In the genomic region with DNA sequence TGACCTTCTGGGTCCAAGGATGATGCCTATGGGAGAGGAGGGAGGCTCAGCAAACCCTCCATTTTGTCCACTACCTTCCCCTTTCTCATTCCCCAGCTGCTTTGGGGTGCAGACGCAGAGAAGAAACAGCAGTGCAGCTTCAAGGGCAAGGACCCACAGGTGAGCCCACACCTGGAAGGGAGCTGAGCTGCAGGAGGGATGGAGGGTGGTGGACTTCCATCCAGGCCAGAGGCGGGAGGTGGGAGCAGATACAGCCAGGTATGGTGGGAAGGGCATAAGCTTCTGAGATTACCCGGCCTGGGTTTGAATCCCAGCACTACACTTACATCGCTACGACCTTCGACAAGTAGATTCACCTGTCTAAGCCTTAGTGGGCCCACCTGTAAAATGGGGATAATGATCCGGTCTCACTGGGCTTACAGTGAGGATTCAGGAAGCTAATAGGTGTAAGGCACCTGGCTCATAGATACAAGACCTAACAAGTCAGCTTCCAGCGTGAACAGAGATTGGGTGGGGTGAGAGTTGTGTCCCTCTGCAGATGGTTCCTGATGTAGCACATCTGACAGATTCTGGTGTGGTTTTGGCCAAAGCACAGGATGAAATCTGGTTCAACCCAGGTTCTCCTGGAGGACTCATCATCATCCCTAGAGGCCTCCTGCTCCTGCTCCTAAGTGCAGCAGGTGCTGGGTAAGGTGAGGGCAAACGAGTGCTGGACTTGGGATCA, we compare ENCODE assay signal across 24 cellular contexts. TPM values are rescaled to one million over a fixed set of nuclear protein-coding genes. Genes with fewer than 3 reads are reported as not detected.
DNase-seq lines count a peak whose midpoint lies in the region; ATAC-seq and TF ChIP-seq lines count a peak whose summit lies in the region.
"Had no signal": no experiment of that assay in that cellular context is flagged by ENCODE, and none has a peak within 500 bp of the region (broad histone marks: within the 10 kb centered on the region; RNA-seq: fewer than 3 reads in every experiment).

No MANE protein-coding gene starts in this region.

- H3K4me3 ChIP-seq in mammary epithelial cell (replicated peaks in 1 of 3; ENCODE audit: insufficient read depth in 1 of 3, low read depth in 2 of 3, low read length in 3 of 3) (no peak overlapping the region), breast epithelium (no peak overlapping the region), neuronal stem cell (ENCODE audit: low read length in 2 of 2) (no peak overlapping the region)
- H3K4me3 ChIP-seq: GM23248, SJCRH30 had no signal

- H2BK5ac ChIP-seq in neuronal stem cell (ENCODE audit: low read length), result no peak overlapping the region

- in situ Hi-C loops in mammary epithelial cell (cut with MboI; ENCODE audit: low sequenced_read_pairs in 2 of 2), result loop anchor here in 1 of 2 donors (5.0 kb wide), 1 partner anchor 56 kb away; no protein-coding TSS in a partner anchor

- H3K14ac ChIP-seq in neuronal stem cell (ENCODE audit: low read length), result no peak overlapping the region

- H3K9me3 ChIP-seq in mammary epithelial cell (replicated peaks; ENCODE audit: insufficient read depth, low read length), result no peaks in the 10 kb centered on the region
- no peaks in the 10 kb centered on the region for H3K9me3 ChIP-seq in breast epithelium
- H3K9me3 ChIP-seq in neuronal stem cell (replicated peaks in 1 of 2; ENCODE audit: control insufficient read depth in 2 of 2, insufficient read depth in 1 of 2, low read depth in 1 of 2, low read length in 2 of 2), result no peaks in the 10 kb centered on the region
- H3K9me3 ChIP-seq: Caco-2, SJCRH30 had no signal

- H4K8ac ChIP-seq in neuronal stem cell (ENCODE audit: low read depth, low read length), result no peak overlapping the region

- ATAC-seq in HG03520 (IDR thresholded peaks at IDR 0.05; ENCODE audit: unreplicated experiment) (no peak), GM18909 (IDR thresholded peaks at IDR 0.05; ENCODE audit: poor library complexity, unreplicated experiment) (no peak), HG03280 (IDR thresholded peaks at IDR 0.05; ENCODE audit: unreplicated experiment) (no peak)
- ATAC-seq: HepG2, PC-3 had no signal

- DNase-seq in mammary epithelial cell (peak; percentile 60), breast epithelium (ENCODE audit: low spot score in 2 of 2) (no peak), epithelial cell of prostate (ENCODE audit: low read depth, low spot score) (no peak), neuronal stem cell (ENCODE audit: low spot score) (no peak), hepatic stellate cell (ENCODE audit: low spot score) (no peak)
- DNase-seq: Caco-2; CD4-positive, CD25-positive, alpha-beta regulatory T cell; DMS153; GDM1; GM23248; HCEC 1CT; NCI-H1417 treated with DMSO at 0.1 percent for 48 hours; NCI-H187 treated with DMSO at 0.1 percent for 48 hours; NCI-H2227 treated with DMSO at 0.1 percent for 48 hours; NCI-H524; PC-3; SJCRH30 had no signal

- TF ChIP-seq CTCF in mammary epithelial cell (conservative IDR thresholded peaks at IDR 0.05 in 1 of 2, IDR thresholded peaks at IDR 0.05 in 1 of 2; ENCODE audit: extremely low read depth in 1 of 2, insufficient read depth in 1 of 2, low read depth in 1 of 2, low read length in 2 of 2) (no peak), breast epithelium (IDR thresholded peaks at IDR 0.05) (no peak)

- H3K27me3 ChIP-seq in mammary epithelial cell (ENCODE audit: insufficient read depth, low read length) (no peaks in the 10 kb centered on the region), breast epithelium (no peaks in the 10 kb centered on the region), neuronal stem cell (ENCODE audit: control insufficient read depth in 3 of 3, insufficient read depth in 3 of 3, low read depth in 1 of 3, low read length in 3 of 3) (no peaks in the 10 kb centered on the region)
- H3K27me3 ChIP-seq: SJCRH30 had no signal

- no peak overlapping the region for H2BK12ac ChIP-seq in neuronal stem cell (ENCODE audit: low read length)

- no peak overlapping the region for H2BK15ac ChIP-seq in neuronal stem cell (ENCODE audit: low read length)

- no peak overlapping the region for H3K4ac ChIP-seq in neuronal stem cell (ENCODE audit: low read length)

- no peak overlapping the region for H3K27ac ChIP-seq in mammary epithelial cell (ENCODE audit: insufficient read depth, low read depth, low read length)
- no peak overlapping the region for H3K27ac ChIP-seq in breast epithelium
- H3K27ac ChIP-seq in epithelial cell of prostate, result peak overlapping the region; percentile 99
- no peak overlapping the region for H3K27ac ChIP-seq in neuronal stem cell (replicated peaks; ENCODE audit: low read length)
- H3K27ac ChIP-seq: 22Rv1, GM23248, KMS-11, SJCRH30 had no signal

- H3K4me2 ChIP-seq in mammary epithelial cell (ENCODE audit: insufficient read depth, low read depth, low read length) (no peak overlapping the region), neuronal stem cell (ENCODE audit: insufficient read depth, low read length, poor library complexity, severe bottlenecking) (no peak overlapping the region)
- H3K4me2 ChIP-seq: KMS-11 had no signal

- dilution Hi-C loops in mammary epithelial cell (cut with HindIII; ENCODE audit: low sequenced_read_pairs), result loop anchor here (5.0 kb wide), 3 partner anchors 74 to 466 kb away; a partner anchor contains a TSS

- H3K79me2 ChIP-seq in mammary epithelial cell (ENCODE audit: insufficient read depth, low read length), result peaks cover 79% of the 10 kb centered on the region

- no peak overlapping the region for H4K91ac ChIP-seq in neuronal stem cell (ENCODE audit: low read depth, low read length, poor library complexity)

- no peak overlapping the region for H2BK120ac ChIP-seq in neuronal stem cell (ENCODE audit: low read depth, low read length)

- peaks cover 3% of the 10 kb centered on the region for H3K79me1 ChIP-seq in neuronal stem cell (ENCODE audit: low read depth, low read length)

- TF ChIP-seq POLR2A in breast epithelium (IDR thresholded peaks at IDR 0.05), result no peak

- H3K36me3 ChIP-seq in mammary epithelial cell (ENCODE audit: insufficient read depth, low read length), result peaks cover 21% of the 10 kb centered on the region
- H3K36me3 ChIP-seq in breast epithelium, result no peaks in the 10 kb centered on the region
- H3K36me3 ChIP-seq in neuronal stem cell (replicated peaks in 1 of 2; ENCODE audit: control insufficient read depth in 2 of 2, insufficient read depth in 2 of 2, low read length in 2 of 2), result peaks cover 7 to 22% of the 10 kb centered on the region in 2 donors
- H3K36me3 ChIP-seq: SJCRH30 had no signal

- 76% methylated on average over 9 of the region's 9 CpGs for WGBS in mammary epithelial cell (ENCODE audit: low coverage, missing lambda C conversion rate)
- WGBS in neuronal stem cell (ENCODE audit: extremely low coverage in 2 of 2, insufficient read length in 2 of 2, insufficient replicate concordance in 1 of 2), 2 donors, result no CpG with 5 or more reads among the region's 9 CpGs

- CTCF ChIA-PET in mammary epithelial cell (lab: Charles Lee; ENCODE audit: low non-redundant PET), result interaction anchor here (0.8 kb wide), 1 partner anchor 52 kb away, joined by 4 read pairs; no protein-coding TSS in a partner anchor

- H3K4me1 ChIP-seq in mammary epithelial cell (ENCODE audit: insufficient read depth, low read length) (peaks cover 26% of the 10 kb centered on the region), breast epithelium (peaks cover 4 to 7% of the 10 kb centered on the region in 2 donors), neuronal stem cell (ENCODE audit: control insufficient read depth in 2 of 2, insufficient read depth in 1 of 2, low read depth in 1 of 2, low read length in 2 of 2) (peaks cover 0 to 3% of the 10 kb centered on the region in 2 donors)
- H3K4me1 ChIP-seq: SJCRH30 had no signal

- intact Hi-C loops in mammary epithelial cell (cut with micrococcal nuclease), result loop anchor here (10.0 kb wide), 1 partner anchor 323 kb away; a partner anchor contains a TSS
- intact Hi-C loops in breast epithelium (cut with DNase I; ENCODE audit: low total_unique reads), result no loop called here

- H2AFZ ChIP-seq in mammary epithelial cell (ENCODE audit: low read depth, low read length) (no peak overlapping the region), neuronal stem cell (ENCODE audit: low read length) (no peak overlapping the region)
- H2AFZ ChIP-seq: GM23248 had no signal

- H2AK5ac ChIP-seq in neuronal stem cell (ENCODE audit: low read depth, low read length), result no peak overlapping the region

- BruUV-seq in mammary epithelial cell (replicated peaks; lab: Mats Ljungman, UMichigan), result no TSS peak

- no peaks in the 10 kb centered on the region for H4K20me1 ChIP-seq in mammary epithelial cell (ENCODE audit: insufficient read depth, low read length)

- H3K23ac ChIP-seq in neuronal stem cell (ENCODE audit: low read depth, low read length, poor library complexity), result peak overlapping the region; percentile 39

- H3K18ac ChIP-seq in neuronal stem cell (ENCODE audit: low read length), result no peak overlapping the region

- H3K9ac ChIP-seq in mammary epithelial cell (ENCODE audit: insufficient read depth, low read length), result no peak overlapping the region
- H3K9ac ChIP-seq in neuronal stem cell (ENCODE audit: low read depth, low read length, poor library complexity), result peak overlapping the region; percentile 44
- H3K9ac ChIP-seq: GM23248, KMS-11 had no signal

RNA-seq across cellular contexts. Expression of a gene that starts 15.9 kb away (rescaled TPM):
- total RNA-seq in mammary epithelial cell, result 10 to 100 TPM; 14.8 to 74.6 TPM
- 115 TPM for polyA plus RNA-seq in mammary epithelial cell
- 42.4 TPM for polyA minus RNA-seq in mammary epithelial cell
- total RNA-seq in breast epithelium, result 10 to 100 TPM; 30.2 to 61.3 (median 49.5) TPM
- polyA plus RNA-seq in neuronal stem cell (2013, experiment 1 of 2), result 18.7 TPM
- 18.6 TPM for polyA plus RNA-seq in neuronal stem cell (2013, experiment 2 of 2)

RNA-seq across cellular contexts. Expression of a gene that starts 16.2 kb away (rescaled TPM):
- total RNA-seq in mammary epithelial cell, result 1 to 10 TPM; 3.9 to 6.8 TPM
- polyA plus RNA-seq in mammary epithelial cell, result 2.6 TPM
- 7.6 TPM for polyA minus RNA-seq in mammary epithelial cell
- total RNA-seq in breast epithelium, result 1 to 10 TPM; 3.4 to 9.4 (median 7.5) TPM
- 1.2 TPM for polyA plus RNA-seq in neuronal stem cell (2013, experiment 1 of 2)
- 1.6 TPM for polyA plus RNA-seq in neuronal stem cell (2013, experiment 2 of 2)

RNA-seq across cellular contexts. Expression of a gene that starts 16.7 kb away (rescaled TPM):
- 100 to 1,000 TPM in 1 of 2 donors, 10 to 100 TPM in 1; 44.3 to 108 TPM for total RNA-seq in mammary epithelial cell
- polyA plus RNA-seq in mammary epithelial cell, result 85.9 TPM
- 152 TPM for polyA minus RNA-seq in mammary epithelial cell
- 10 to 100 TPM in 2 of 3 donors, 1 to 10 TPM in 1; 6.6 to 72.8 (median 56.9) TPM for total RNA-seq in breast epithelium
- 15.2 TPM for polyA plus RNA-seq in neuronal stem cell (2013, experiment 1 of 2)
- 15.6 TPM for polyA plus RNA-seq in neuronal stem cell (2013, experiment 2 of 2)

RNA-seq across cellular contexts. Expression of a gene that starts 31.5 kb away (rescaled TPM):
- total RNA-seq in mammary epithelial cell, result under 1 TPM; 0.17 to 0.21 TPM
- 0.02 TPM for polyA plus RNA-seq in mammary epithelial cell
- polyA minus RNA-seq in mammary epithelial cell, result not detected
- total RNA-seq in breast epithelium, result under 1 TPM in 1 of 3 donors, not detected in 2; 0.15 TPM
- 0.32 TPM for polyA plus RNA-seq in neuronal stem cell (2013, experiment 1 of 2)
- polyA plus RNA-seq in neuronal stem cell (2013, experiment 2 of 2), result 0.10 TPM
- total RNA-seq: GM23248, M059J, PC-3, SJCRH30 had no signal
- polyA plus RNA-seq: GM23248 had no signal

RNA-seq across cellular contexts. Expression of a gene that starts 47.6 kb away (rescaled TPM):
- 10 to 100 TPM; 55.3 to 77.2 TPM for total RNA-seq in mammary epithelial cell
- polyA plus RNA-seq in mammary epithelial cell, result 36.4 TPM
- polyA minus RNA-seq in mammary epithelial cell, result 11.9 TPM
- total RNA-seq in breast epithelium, result 10 to 100 TPM; 67.7 to 99.1 (median 87.2) TPM
- polyA plus RNA-seq in neuronal stem cell (2013, experiment 1 of 2), result 106 TPM
- polyA plus RNA-seq in neuronal stem cell (2013, experiment 2 of 2), result 104 TPM
